Comparison of ENCODE assay signal across 1 cellular context in genomic region chr2:109117780-109118179, GRCh38.
TF ChIP-seq lines count a peak whose summit lies in the region.

No MANE protein-coding gene starts in this region.

TF ChIP-seq in HepG2, 621 proteins besides CTCF, POLR2A, EP300 and RAD21:
- TF ChIP-seq CEBPB (IDR thresholded peaks at IDR 0.05; ENCODE audit: borderline replicate concordance, low read depth, low read length) (peak; percentile 36; the same call in 1 of the 2 replicates), PAWR (CRISPR knock-in tag; IDR thresholded peaks at IDR 0.05; ENCODE audit: borderline replicate concordance) (no peak)
TF ChIP-seq in HepG2: peak in this region for 1.
